ENCODE assay signal across 1 cellular context in genomic region chr12:104356231-104357115, GRCh38.
TF ChIP-seq lines count a peak whose summit lies in the region.

No MANE protein-coding gene starts in this region.

TF ChIP-seq in A549, 52 proteins besides CTCF, POLR2A, EP300 and RAD21 (continued from another document):
- TF ChIP-seq, protein P1, sequence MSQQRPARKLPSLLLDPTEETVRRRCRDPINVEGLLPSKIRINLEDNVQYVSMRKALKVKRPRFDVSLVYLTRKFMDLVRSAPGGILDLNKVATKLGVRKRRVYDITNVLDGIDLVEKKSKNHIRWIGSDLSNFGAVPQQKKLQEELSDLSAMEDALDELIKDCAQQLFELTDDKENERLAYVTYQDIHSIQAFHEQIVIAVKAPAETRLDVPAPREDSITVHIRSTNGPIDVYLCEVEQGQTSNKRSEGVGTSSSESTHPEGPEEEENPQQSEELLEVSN (IDR thresholded peaks at IDR 0.05; ENCODE audit: borderline replicate concordance, low read depth), result no peak
- TF ChIP-seq NPAS2 (CRISPR knock-in tag; IDR thresholded peaks at IDR 0.05; ENCODE audit: borderline replicate concordance) (no peak), FOSB (CRISPR knock-in tag; IDR thresholded peaks at IDR 0.05) (peak; percentile 97), CHD4 (IDR thresholded peaks at IDR 0.05; ENCODE audit: borderline replicate concordance) (no peak; the same call in 1 of the 2 replicates), HEYL (CRISPR knock-in tag; IDR thresholded peaks at IDR 0.05) (no peak), NFE2L2 (conservative IDR thresholded peaks at IDR 0.05; ENCODE audit: low read length) (no peak), BCL3 (IDR thresholded peaks at IDR 0.05) (no peak), CBX8 (IDR thresholded peaks at IDR 0.05) (no peak), GATA3 (IDR thresholded peaks at IDR 0.05; ENCODE audit: borderline replicate concordance) (no peak; the same call in none of the 2 replicates), RCOR1 (IDR thresholded peaks at IDR 0.05; ENCODE audit: low read depth, low read length) (no peak), ATOH8 (CRISPR knock-in tag; IDR thresholded peaks at IDR 0.05; ENCODE audit: low read depth) (peak; percentile 0; the same call in 1 of the 2 replicates), EHMT2 (IDR thresholded peaks at IDR 0.05; ENCODE audit: low read depth) (no peak), MAZ (IDR thresholded peaks at IDR 0.05; ENCODE audit: borderline replicate concordance, low read depth, low read length) (no peak), CHD2 (IDR thresholded peaks at IDR 0.05; ENCODE audit: low read length, partially characterized antibody) (no peak), HOXA7 (CRISPR knock-in tag; IDR thresholded peaks at IDR 0.05) (peak; percentile 97)
- TF ChIP-seq, protein P2, sequence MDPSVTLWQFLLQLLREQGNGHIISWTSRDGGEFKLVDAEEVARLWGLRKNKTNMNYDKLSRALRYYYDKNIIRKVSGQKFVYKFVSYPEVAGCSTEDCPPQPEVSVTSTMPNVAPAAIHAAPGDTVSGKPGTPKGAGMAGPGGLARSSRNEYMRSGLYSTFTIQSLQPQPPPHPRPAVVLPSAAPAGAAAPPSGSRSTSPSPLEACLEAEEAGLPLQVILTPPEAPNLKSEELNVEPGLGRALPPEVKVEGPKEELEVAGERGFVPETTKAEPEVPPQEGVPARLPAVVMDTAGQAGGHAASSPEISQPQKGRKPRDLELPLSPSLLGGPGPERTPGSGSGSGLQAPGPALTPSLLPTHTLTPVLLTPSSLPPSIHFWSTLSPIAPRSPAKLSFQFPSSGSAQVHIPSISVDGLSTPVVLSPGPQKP (IDR thresholded peaks at IDR 0.05; ENCODE audit: low read depth, low read length), result no peak
- TF ChIP-seq, protein P3, sequence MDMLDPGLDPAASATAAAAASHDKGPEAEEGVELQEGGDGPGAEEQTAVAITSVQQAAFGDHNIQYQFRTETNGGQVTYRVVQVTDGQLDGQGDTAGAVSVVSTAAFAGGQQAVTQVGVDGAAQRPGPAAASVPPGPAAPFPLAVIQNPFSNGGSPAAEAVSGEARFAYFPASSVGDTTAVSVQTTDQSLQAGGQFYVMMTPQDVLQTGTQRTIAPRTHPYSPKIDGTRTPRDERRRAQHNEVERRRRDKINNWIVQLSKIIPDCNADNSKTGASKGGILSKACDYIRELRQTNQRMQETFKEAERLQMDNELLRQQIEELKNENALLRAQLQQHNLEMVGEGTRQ (IDR thresholded peaks at IDR 0.05), result no peak
